1 cellular context compared by ENCODE assay signal in the genomic region with DNA sequence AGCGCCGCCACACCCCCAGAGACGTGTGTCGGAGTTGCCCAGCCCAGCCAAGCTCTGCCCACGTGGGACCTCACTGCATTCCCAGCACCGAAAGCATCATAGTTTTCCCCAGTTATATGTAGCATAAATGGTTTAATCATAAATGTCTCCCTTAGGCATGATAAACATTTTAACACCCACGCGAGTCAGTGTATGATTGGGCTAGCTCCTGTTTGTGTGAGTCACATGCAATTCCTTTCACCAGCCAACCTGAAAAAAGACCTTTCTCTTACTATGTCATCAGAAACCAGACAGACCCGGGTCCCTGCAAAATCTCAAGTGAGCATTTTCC.
TF ChIP-seq lines count a peak whose summit lies in the region.

No MANE protein-coding gene starts in this region.

TF ChIP-seq in liver, 16 proteins besides CTCF, POLR2A, EP300 and RAD21 (continued from another document):
- TF ChIP-seq MAX (IDR thresholded peaks at IDR 0.05) (no peak), HNF4G (IDR thresholded peaks at IDR 0.05) (no peak), FOXA1 (IDR thresholded peaks at IDR 0.05) (no peak), ZBTB33 (IDR thresholded peaks at IDR 0.05) (no peak), YY1 (IDR thresholded peaks at IDR 0.05) (no peak), TAF1 (conservative IDR thresholded peaks at IDR 0.05) (no peak), SP1 (IDR thresholded peaks at IDR 0.05) (no peak), EGR1 (IDR thresholded peaks at IDR 0.05; ENCODE audit: low read depth in 2 of 2) (no peak), JUND (IDR thresholded peaks at IDR 0.05) (no peak), ATF3 (IDR thresholded peaks at IDR 0.05) (no peak), HNF4A (conservative IDR thresholded peaks at IDR 0.05) (no peak)
